In the genomic region with DNA sequence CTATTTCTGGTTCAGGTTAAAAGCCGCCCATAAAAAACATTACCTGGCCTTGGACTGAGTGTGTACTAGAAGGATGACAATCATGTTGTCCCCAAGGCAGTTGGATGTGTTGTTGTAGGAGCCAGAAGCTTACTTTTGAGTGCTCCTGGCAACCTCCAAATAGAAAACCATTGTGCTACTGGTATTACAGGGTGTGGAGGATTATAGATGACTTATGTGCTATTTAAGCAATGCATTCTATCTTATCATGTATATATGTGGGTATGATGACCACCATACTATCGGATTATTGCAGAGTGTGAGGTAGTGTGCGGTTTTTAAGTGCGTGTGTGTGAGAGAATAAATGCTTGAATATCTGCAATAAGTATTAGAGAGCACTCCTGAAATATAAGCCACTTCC, we compare ENCODE assay signal across 15 cellular contexts. TPM values are rescaled to one million over a fixed set of nuclear protein-coding genes. Genes with fewer than 3 reads are reported as not detected.
DNase-seq lines count a peak whose midpoint lies in the region; ATAC-seq and TF ChIP-seq lines count a peak whose summit lies in the region.
"Had no signal": no experiment of that assay in that cellular context is flagged by ENCODE, and none has a peak within 500 bp of the region (broad histone marks: within the 10 kb centered on the region; RNA-seq: fewer than 3 reads in every experiment).

No MANE protein-coding gene starts in this region.

- CTCF ChIA-PET in activated naive CD4-positive, alpha-beta T cell treated with anti-CD3 and anti-CD28 coated beads, Interleukin-2, amount 10 ng/mL, durations not matched to agents 7 days and 5 days (lab: Charles Lee), result interaction anchor here (1.0 to 1.4 kb wide), 3 partner anchors 13 to 21 kb away, joined by 3 to 4 read pairs (median 4); no protein-coding TSS in a partner anchor

- TF ChIP-seq CTCF in uterus (IDR thresholded peaks at IDR 0.05), result no peak

- peak overlapping the region; percentile 74 to 75 for H3K27ac ChIP-seq in uterus
- H3K27ac ChIP-seq: KMS-11, neural progenitor cell had no signal

- H3K27ac Mint-ChIP-seq in activated naive CD4-positive, alpha-beta T cell treated with anti-CD3 and anti-CD28 coated beads, Interleukin-2, amount 10 ng/mL, durations not matched to agents 7 days and 5 days, result peak overlapping the region; percentile 92
- H3K27ac Mint-ChIP-seq in activated T-helper 2 cell treated with anti-CD3 and anti-CD28 coated beads, Interferon-gamma antibody, Interleukin-2, Interleukin-4, amounts not matched to agents 10 μg/mL and 5 μg/mL and 100 μg/mL, durations not matched to agents 14 hours and 24 hours and 36 hours, result peak overlapping the region; percentile 95
- peak overlapping the region; percentile 11 to 91 (median 74) for H3K27ac Mint-ChIP-seq in naive B cell
- H3K27ac Mint-ChIP-seq: endodermal cell, neural progenitor cell had no signal

- no peaks in the 10 kb centered on the region for H3K27me3 ChIP-seq in uterus
- H3K27me3 ChIP-seq: SJSA1 had no signal

- H3K4me3 Mint-ChIP-seq in activated naive CD4-positive, alpha-beta T cell treated with anti-CD3 and anti-CD28 coated beads, Interleukin-2, amount 10 ng/mL, durations not matched to agents 7 days and 5 days, result peak overlapping the region; percentile 52
- H3K4me3 Mint-ChIP-seq in activated T-helper 2 cell treated with anti-CD3 and anti-CD28 coated beads, Interferon-gamma antibody, Interleukin-2, Interleukin-4, amounts not matched to agents 10 μg/mL and 5 μg/mL and 100 μg/mL, durations not matched to agents 14 hours and 24 hours and 36 hours (ENCODE audit: low read depth), result peak overlapping the region; percentile 63
- peak overlapping the region; percentile 57 to 79 (median 71) for H3K4me3 Mint-ChIP-seq in naive B cell
- H3K4me3 Mint-ChIP-seq: endodermal cell, neural progenitor cell had no signal

- DNase-seq in activated naive CD4-positive, alpha-beta T cell treated with anti-CD3 and anti-CD28 coated beads, Interleukin-2, amount 10 ng/mL, durations not matched to agents 7 days and 5 days, result no peak
- no peak for DNase-seq in activated naive CD4-positive, alpha-beta T cell treated with anti-CD3 and anti-CD28 coated beads, Interleukin-2, amount 50 U/mL, for 16 hours
- no peak for DNase-seq in activated T-helper 2 cell treated with anti-CD3 and anti-CD28 coated beads, Interferon-gamma antibody, Interleukin-2, Interleukin-4, amounts not matched to agents 10 μg/mL and 5 μg/mL and 100 μg/mL, durations not matched to agents 14 hours and 24 hours and 36 hours (ENCODE audit: low spot score)
- DNase-seq in naive B cell (no peak), uterus (no peak), 8988T (no peak), GM19238 (ENCODE audit: insufficient read length, low spot score) (no peak), inferior parietal cortex (ENCODE audit: extremely low spot score) (no peak)
- DNase-seq: activated CD4-positive, alpha-beta T cell treated with anti-CD3 and anti-CD28 coated beads for 1 hour; amniotic stem cell; endodermal cell; NCI-H2029 treated with DMSO at 0.1 percent for 48 hours had no signal

- peaks cover 0 to 18% of the 10 kb centered on the region in 2 donors for H3K4me1 ChIP-seq in uterus

- ATAC-seq in naive B cell (ENCODE audit: low read depth in 2 of 2), result no peak

- peaks cover 51% of the 10 kb centered on the region for H3K36me3 Mint-ChIP-seq in activated naive CD4-positive, alpha-beta T cell treated with anti-CD3 and anti-CD28 coated beads, Interleukin-2, amount 10 ng/mL, durations not matched to agents 7 days and 5 days
- peaks cover 24% of the 10 kb centered on the region for H3K36me3 Mint-ChIP-seq in activated T-helper 2 cell treated with anti-CD3 and anti-CD28 coated beads, Interferon-gamma antibody, Interleukin-2, Interleukin-4, amounts not matched to agents 10 μg/mL and 5 μg/mL and 100 μg/mL, durations not matched to agents 14 hours and 24 hours and 36 hours (ENCODE audit: low read depth)
- H3K36me3 Mint-ChIP-seq in naive B cell, result peaks cover under 1 to 1% of the 10 kb centered on the region in 2 donors
- H3K36me3 Mint-ChIP-seq: neural progenitor cell had no signal

- intact Hi-C loops in activated T-helper 2 cell treated with anti-CD3 and anti-CD28 coated beads, Interferon-gamma antibody, Interleukin-2, Interleukin-4, amounts not matched to agents 10 μg/mL and 5 μg/mL and 100 μg/mL, durations not matched to agents 14 hours and 24 hours and 36 hours (cut with micrococcal nuclease), result loop anchor here (5.0 kb wide), 4 partner anchors 75 to 1055 kb away; partner anchors contain the start of gene GPR171
- intact Hi-C loops in uterus (cut with DNase I; ENCODE audit: low total_unique reads), result no loop called here

- peaks cover 3% of the 10 kb centered on the region for H3K9me3 Mint-ChIP-seq in activated naive CD4-positive, alpha-beta T cell treated with anti-CD3 and anti-CD28 coated beads, Interleukin-2, amount 10 ng/mL, durations not matched to agents 7 days and 5 days
- peaks cover 5% of the 10 kb centered on the region for H3K9me3 Mint-ChIP-seq in activated T-helper 2 cell treated with anti-CD3 and anti-CD28 coated beads, Interferon-gamma antibody, Interleukin-2, Interleukin-4, amounts not matched to agents 10 μg/mL and 5 μg/mL and 100 μg/mL, durations not matched to agents 14 hours and 24 hours and 36 hours
- H3K9me3 Mint-ChIP-seq in naive B cell, result peaks cover 0 to under 1% (median 0%) of the 10 kb centered on the region in 7 donors
- H3K9me3 Mint-ChIP-seq: endodermal cell, neural progenitor cell had no signal

- no peaks in the 10 kb centered on the region for H3K36me3 ChIP-seq in uterus
- H3K36me3 ChIP-seq: neural progenitor cell, SJSA1 had no signal

- H3K4me3 ChIP-seq in uterus, result no peak overlapping the region
- H3K4me3 ChIP-seq: neural progenitor cell, SJSA1 had no signal

- no peaks in the 10 kb centered on the region for H3K9me3 ChIP-seq in uterus
- H3K9me3 ChIP-seq: SJSA1 had no signal

- TF ChIP-seq POLR2A in uterus (IDR thresholded peaks at IDR 0.05), result no peak

- peaks cover 96% of the 10 kb centered on the region for H3K4me1 Mint-ChIP-seq in activated naive CD4-positive, alpha-beta T cell treated with anti-CD3 and anti-CD28 coated beads, Interleukin-2, amount 10 ng/mL, durations not matched to agents 7 days and 5 days
- peaks cover 81% of the 10 kb centered on the region for H3K4me1 Mint-ChIP-seq in activated T-helper 2 cell treated with anti-CD3 and anti-CD28 coated beads, Interferon-gamma antibody, Interleukin-2, Interleukin-4, amounts not matched to agents 10 μg/mL and 5 μg/mL and 100 μg/mL, durations not matched to agents 14 hours and 24 hours and 36 hours (ENCODE audit: low read depth)
- peaks cover 65 to 92% (median 85%) of the 10 kb centered on the region in 3 donors for H3K4me1 Mint-ChIP-seq in naive B cell

- H3K27me3 Mint-ChIP-seq in activated naive CD4-positive, alpha-beta T cell treated with anti-CD3 and anti-CD28 coated beads, Interleukin-2, amount 10 ng/mL, durations not matched to agents 7 days and 5 days, result no peaks in the 10 kb centered on the region
- no peaks in the 10 kb centered on the region for H3K27me3 Mint-ChIP-seq in activated T-helper 2 cell treated with anti-CD3 and anti-CD28 coated beads, Interferon-gamma antibody, Interleukin-2, Interleukin-4, amounts not matched to agents 10 μg/mL and 5 μg/mL and 100 μg/mL, durations not matched to agents 14 hours and 24 hours and 36 hours (ENCODE audit: low read depth)
- H3K27me3 Mint-ChIP-seq in naive B cell, result no peaks in the 10 kb centered on the region

RNA-seq across cellular contexts. Expression of gene MBNL1, which starts 11.9 kb away (rescaled TPM):
- total RNA-seq in activated T-helper 2 cell treated with anti-CD3 and anti-CD28 coated beads, Interferon-gamma antibody, Interleukin-2, Interleukin-4, amounts not matched to agents 10 μg/mL and 5 μg/mL and 100 μg/mL, durations not matched to agents 14 hours and 24 hours and 36 hours, result 230 and 244 TPM in 2 replicates
- polyA plus RNA-seq in naive B cell (ENCODE audit: low read depth in 6 of 6), result 100 to 1,000 TPM; 188 to 346 (median 260) TPM
- total RNA-seq in uterus, result 100 to 1,000 TPM; 219 to 470 (median 243) TPM
